ENCODE assay signal across 20 cellular contexts in genomic region chr22:45704648-45705047, GRCh38.
"Had no signal": no experiment of that assay in that cellular context is flagged by ENCODE, and none has a peak within 500 bp of the region (broad histone marks: within the 10 kb centered on the region; RNA-seq: fewer than 3 reads in every experiment).

No MANE protein-coding gene starts in this region.

- H3K4me3 ChIP-seq: hepatocyte, left lung, prostate gland, uterus had no signal

- H3K27ac Mint-ChIP-seq: activated naive CD8-positive, alpha-beta T cell; activated T-helper 2 cell treated with anti-CD3 and anti-CD28 coated beads, Interferon-gamma antibody, Interleukin-2, Interleukin-4, amounts not matched to agents 10 μg/mL and 5 μg/mL and 100 μg/mL, durations not matched to agents 14 hours and 24 hours and 36 hours; mesothelial cell of epicardium had no signal

- H3K27ac ChIP-seq: epithelial cell of prostate, foreskin keratinocyte, hepatocyte, left lung, prostate gland, uterus had no signal

- ATAC-seq: foreskin keratinocyte; left lung; naive thymus-derived CD8-positive, alpha-beta T cell had no signal

- H3K9me3 Mint-ChIP-seq: activated T-helper 2 cell treated with anti-CD3 and anti-CD28 coated beads, Interferon-gamma antibody, Interleukin-2, Interleukin-4, amounts not matched to agents 10 μg/mL and 5 μg/mL and 100 μg/mL, durations not matched to agents 14 hours and 24 hours and 36 hours had no signal

- H3K27me3 Mint-ChIP-seq: activated naive CD8-positive, alpha-beta T cell; naive thymus-derived CD8-positive, alpha-beta T cell had no signal

- H3K36me3 ChIP-seq: uterus had no signal

- H3K4me3 Mint-ChIP-seq: activated naive CD8-positive, alpha-beta T cell; mesothelial cell of epicardium; naive thymus-derived CD8-positive, alpha-beta T cell had no signal

- H2AFZ ChIP-seq: hepatocyte had no signal

- H3K4me2 ChIP-seq: hepatocyte had no signal

- H3K27me3 ChIP-seq: foreskin keratinocyte, hepatocyte, left lung, uterus had no signal

- DNase-seq: activated naive CD4-positive, alpha-beta T cell; activated T-cell treated with anti-CD3 and anti-CD28 coated beads, Interleukin-2, amount 50 U/mL, for 1 hour; cerebellar nuclear complex; cortex of kidney; foreskin keratinocyte; kidney glomerular epithelial cell; left lung; naive thymus-derived CD8-positive, alpha-beta T cell; stimulated activated CD4-positive, alpha-beta T cell treated with anti-CD3 and anti-CD28 coated beads, Interleukin-4, amount 100 ng/mL, for 1 hour; T-helper 1 cell; T-helper 9 cell; trophoblast cell; uterus had no signal

- H3K4me1 ChIP-seq: prostate gland had no signal

- H3K9me3 ChIP-seq: left lung, prostate gland, uterus had no signal

- FAIRE-seq: bronchial epithelial cell had no signal
